40 cellular contexts compared by ENCODE assay signal in the genomic region with DNA sequence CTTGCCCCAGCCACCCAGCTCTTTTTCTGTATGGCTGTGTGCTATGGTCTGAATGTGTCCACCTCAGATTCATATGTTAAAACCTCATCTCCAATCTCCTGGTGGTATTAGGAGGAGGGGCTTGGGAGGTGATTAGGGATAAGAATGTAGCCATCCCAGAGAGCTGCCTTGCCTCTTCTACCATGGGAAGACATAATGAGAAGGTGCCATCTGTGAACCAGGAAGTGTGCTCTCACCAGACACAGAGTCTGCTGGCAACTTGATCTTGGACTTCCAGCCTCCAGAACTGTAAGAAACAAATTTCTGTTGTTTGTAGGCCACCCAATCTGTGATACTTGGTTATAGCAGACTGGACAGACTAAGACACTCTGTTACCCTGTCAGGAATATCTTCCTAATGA. TPM values are rescaled to one million over a fixed set of nuclear protein-coding genes. Genes with fewer than 3 reads are reported as not detected.
"Had no signal": no experiment of that assay in that cellular context is flagged by ENCODE, and none has a peak within 500 bp of the region (broad histone marks: within the 10 kb centered on the region; RNA-seq: fewer than 3 reads in every experiment).

No MANE protein-coding gene starts in this region.

- FAIRE-seq: RCC 7860 had no signal

- H3K36me3 ChIP-seq: cardiac muscle cell had no signal

- H3K4me1 Mint-ChIP-seq: activated B cell treated with CpG ODN at 0.5 μM for 24 hours; central memory CD8-positive, alpha-beta T cell had no signal

- H2AFZ ChIP-seq: PC-9 had no signal

- ATAC-seq: activated CD8-positive, alpha-beta memory T cell treated with anti-CD3 and anti-CD28 coated beads, Interleukin-2, amount 10 ng/mL, durations not matched to agents 7 days and 5 days; Right ventricle myocardium inferior; SK-N-SH treated with all-trans-retinoic acid at 6 μM for 48 hours had no signal

- H3K27me3 ChIP-seq: cardiac muscle cell had no signal

- DNase-seq: activated B cell treated with CpG ODN at 0.5 μM for 24 hours; activated CD4-positive, alpha-beta memory T cell treated with anti-CD3 and anti-CD28 coated beads, Interleukin-2, amount 10 ng/mL, durations not matched to agents 7 days and 5 days; activated CD4-positive, alpha-beta T cell treated with anti-CD3 and anti-CD28 coated beads for 48 hours; activated CD4-positive, CD25-positive, alpha-beta regulatory T cell treated with anti-CD3 and anti-CD28 coated beads, Interleukin-2, amount 50 U/mL, for 72 hours; activated CD8-positive, alpha-beta memory T cell treated with anti-CD3 and anti-CD28 coated beads for 24 hours; activated CD8-positive, alpha-beta memory T cell treated with anti-CD3 and anti-CD28 coated beads, Interleukin-2, amount 10 ng/mL, durations not matched to agents 7 days and 5 days; activated CD8-positive, alpha-beta memory T cell treated with anti-CD3 and anti-CD28 coated beads, Interleukin-2, amount 50 U/mL, for 48 hours; activated effector memory CD4-positive, alpha-beta T cell treated with anti-CD3 and anti-CD28 coated beads, Interleukin-2, amount 50 U/mL, for 16 hours; activated naive CD4-positive, alpha-beta T cell; activated naive CD4-positive, alpha-beta T cell treated with anti-CD3 and anti-CD28 coated beads, Interleukin-2, amount 50 U/mL, for 16 hours; activated naive CD8-positive, alpha-beta T cell treated with anti-CD3 and anti-CD28 coated beads for 36 hours; activated T-cell treated with anti-CD3 and anti-CD28 coated beads, Interleukin-2, amount 50 U/mL, for 48 hours; amniotic stem cell; aorta; NCI-H1105; NCI-H1417 treated with DMSO at 0.1 percent for 48 hours; NCI-H187 treated with DMSO at 0.1 percent for 48 hours; NCI-H2081; NCI-H2171 treated with DMSO at 0.1 percent for 48 hours; NCI-H345; NCI-H526; NCI-H748 treated with DMSO at 0.1 percent for 48 hours; NK-92 treated with Interleukin-12 subunit alpha and Interleukin-12 subunit beta, amount 100 ng/mL, for 24 hours; SIG-M5; SW 1271; T-helper 1 cell; T-helper 2 cell; T-helper 9 cell had no signal

- H3K27ac Mint-ChIP-seq: activated B cell treated with CpG ODN at 0.5 μM for 24 hours; activated CD4-positive, alpha-beta memory T cell treated with anti-CD3 and anti-CD28 coated beads, Interleukin-2, amount 10 ng/mL, durations not matched to agents 7 days and 5 days; activated CD8-positive, alpha-beta memory T cell treated with anti-CD3 and anti-CD28 coated beads, Interleukin-2, amount 10 ng/mL, durations not matched to agents 7 days and 5 days; activated naive CD8-positive, alpha-beta T cell treated with anti-CD3 and anti-CD28 coated beads for 36 hours had no signal

- H3K27me3 Mint-ChIP-seq: activated CD4-positive, alpha-beta memory T cell treated with anti-CD3 and anti-CD28 coated beads, Interleukin-2, amount 10 ng/mL, durations not matched to agents 7 days and 5 days; activated CD8-positive, alpha-beta memory T cell treated with anti-CD3 and anti-CD28 coated beads, Interleukin-2, amount 10 ng/mL, durations not matched to agents 7 days and 5 days; activated naive CD8-positive, alpha-beta T cell treated with anti-CD3 and anti-CD28 coated beads for 36 hours had no signal

- H3K9me3 Mint-ChIP-seq: activated CD4-positive, alpha-beta memory T cell treated with anti-CD3 and anti-CD28 coated beads, Interleukin-2, amount 10 ng/mL, durations not matched to agents 7 days and 5 days; central memory CD8-positive, alpha-beta T cell had no signal

- H3K4me3 ChIP-seq: cardiac muscle cell, PC-9 had no signal

- H3K4me3 Mint-ChIP-seq: activated B cell treated with CpG ODN at 0.5 μM for 24 hours; activated CD4-positive, alpha-beta memory T cell treated with anti-CD3 and anti-CD28 coated beads, Interleukin-2, amount 10 ng/mL, durations not matched to agents 7 days and 5 days; activated CD8-positive, alpha-beta memory T cell treated with anti-CD3 and anti-CD28 coated beads, Interleukin-2, amount 10 ng/mL, durations not matched to agents 7 days and 5 days; activated naive CD8-positive, alpha-beta T cell treated with anti-CD3 and anti-CD28 coated beads for 36 hours; central memory CD8-positive, alpha-beta T cell had no signal

- H3K27ac ChIP-seq: cardiac muscle cell, PC-9, RWPE1, VCaP had no signal

RNA-seq across cellular contexts. Expression of a gene that starts 22.8 kb away (rescaled TPM):
- total RNA-seq: activated CD4-positive, alpha-beta memory T cell treated with anti-CD3 and anti-CD28 coated beads, Interleukin-2, amount 10 ng/mL, durations not matched to agents 7 days and 5 days; LHCN-M2; NCI-H460; PC-9; SK-MEL-5 had no signal

RNA-seq across cellular contexts. Expression of a gene that starts 34.7 kb away (rescaled TPM):
- total RNA-seq: activated B cell treated with CpG ODN at 0.5 μM for 24 hours, aorta, cardiac muscle cell, chondrocyte, Right ventricle myocardium inferior had no signal

RNA-seq across cellular contexts. Expression of a gene that starts 49.9 kb away (rescaled TPM):
- total RNA-seq: SK-MEL-5 had no signal
